2 cellular contexts compared by ENCODE assay signal in genomic region chr7:64655811-64656210, GRCh38.
TF ChIP-seq lines count a peak whose summit lies in the region.

No MANE protein-coding gene starts in this region.

TF ChIP-seq in K562, 482 proteins besides CTCF, POLR2A, EP300 and RAD21:
- peak; percentile 56; the same call in 1 of the 2 replicates for TF ChIP-seq CEBPB (tag; IDR thresholded peaks at IDR 0.05)
- no peak for TF ChIP-seq RERE (CRISPR knock-in tag; IDR thresholded peaks at IDR 0.05; ENCODE audit: borderline replicate concordance)

TF ChIP-seq in SK-N-SH, 30 proteins besides CTCF, POLR2A, EP300 and RAD21:
- TF ChIP-seq GATA2 (CRISPR knock-in tag; IDR thresholded peaks at IDR 0.05) (no peak), SIN3A (IDR thresholded peaks at IDR 0.05; ENCODE audit: borderline replicate concordance, low read depth, low read length) (no peak), RFX5 (IDR thresholded peaks at IDR 0.05; ENCODE audit: low read length) (no peak), SMC3 (IDR thresholded peaks at IDR 0.05; ENCODE audit: low read depth, low read length) (no peak), TCF12 (IDR thresholded peaks at IDR 0.05) (no peak), TEAD4 (IDR thresholded peaks at IDR 0.05; ENCODE audit: borderline replicate concordance, insufficient read depth) (no peak), RCOR1 (IDR thresholded peaks at IDR 0.05; ENCODE audit: low read length) (no peak), GABPA (IDR thresholded peaks at IDR 0.05; ENCODE audit: low read depth) (no peak), MAX (IDR thresholded peaks at IDR 0.05; ENCODE audit: low read depth) (no peak), FOXJ3 (CRISPR knock-in tag; IDR thresholded peaks at IDR 0.05) (no peak)
